In the genomic region with DNA sequence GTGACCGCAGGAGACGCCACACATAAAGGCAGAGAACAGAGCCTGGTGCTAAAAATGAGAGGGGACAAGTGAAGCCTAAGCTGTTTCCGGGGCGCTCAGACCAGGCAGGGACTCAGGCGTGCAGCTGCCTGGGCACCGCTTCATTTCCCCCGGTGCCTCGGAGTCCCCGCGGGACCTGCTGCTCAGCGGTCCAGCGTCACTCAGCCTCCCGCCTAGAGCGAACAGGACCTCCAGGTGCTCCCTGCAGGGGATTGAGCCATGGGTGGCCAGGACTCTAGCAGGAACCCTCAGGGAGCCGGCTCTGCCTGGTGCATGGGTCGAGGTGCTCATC, we compare ENCODE assay signal across 11 cellular contexts. TPM values are rescaled to one million over a fixed set of nuclear protein-coding genes. Genes with fewer than 3 reads are reported as not detected.
DNase-seq lines count a peak whose midpoint lies in the region; ATAC-seq and TF ChIP-seq lines count a peak whose summit lies in the region.
"Had no signal": no experiment of that assay in that cellular context is flagged by ENCODE, and none has a peak within 500 bp of the region (broad histone marks: within the 10 kb centered on the region; RNA-seq: fewer than 3 reads in every experiment).

No MANE protein-coding gene starts in this region.

- no peaks in the 10 kb centered on the region for H3K9me3 Mint-ChIP-seq in activated CD8-positive, alpha-beta T cell treated with anti-CD3 and anti-CD28 coated beads for 36 hours
- H3K9me3 Mint-ChIP-seq: naive thymus-derived CD8-positive, alpha-beta T cell had no signal

- CTCF ChIA-PET in activated CD8-positive, alpha-beta T cell treated with anti-CD3 and anti-CD28 coated beads for 36 hours (lab: Charles Lee) = no interaction called here

- no peaks in the 10 kb centered on the region for H3K36me3 ChIP-seq in prostate gland
- H3K36me3 ChIP-seq in lower lobe of right lung = no peaks in the 10 kb centered on the region

- H3K27me3 Mint-ChIP-seq in activated CD8-positive, alpha-beta T cell treated with anti-CD3 and anti-CD28 coated beads for 36 hours = no peaks in the 10 kb centered on the region
- H3K27me3 Mint-ChIP-seq: naive thymus-derived CD8-positive, alpha-beta T cell had no signal

- H3K9me3 ChIP-seq in prostate gland (no peaks in the 10 kb centered on the region), lower lobe of right lung (no peaks in the 10 kb centered on the region)

- H3K4me3 ChIP-seq in prostate gland = no peak overlapping the region
- H3K4me3 ChIP-seq in lower lobe of right lung = no peak overlapping the region

- H3K4me1 Mint-ChIP-seq in activated CD8-positive, alpha-beta T cell treated with anti-CD3 and anti-CD28 coated beads for 36 hours (ENCODE audit: low read depth) = peaks cover 7% of the 10 kb centered on the region

- H3K27ac ChIP-seq in caudate nucleus (ENCODE audit: low read depth, low read length) (peak overlapping the region; percentile 3), prostate gland (peak overlapping the region; percentile 76 to 93), lower lobe of right lung (no peak overlapping the region)

- intact Hi-C loops in prostate gland (cut with DNase I) = no loop called here
- intact Hi-C loops in activated CD8-positive, alpha-beta T cell treated with anti-CD3 and anti-CD28 coated beads for 36 hours (cut with micrococcal nuclease) = no loop called here
- intact Hi-C loops in lower lobe of right lung (cut with DNase I) = no loop called here

- H3K27me3 ChIP-seq in prostate gland (replicated peaks; ENCODE audit: insufficient read depth) = no peaks in the 10 kb centered on the region
- H3K27me3 ChIP-seq in lower lobe of right lung (ENCODE audit: low read depth) = no peaks in the 10 kb centered on the region

- no peaks in the 10 kb centered on the region for H3K36me3 Mint-ChIP-seq in activated CD8-positive, alpha-beta T cell treated with anti-CD3 and anti-CD28 coated beads for 36 hours (ENCODE audit: low read depth)
- H3K36me3 Mint-ChIP-seq: naive thymus-derived CD8-positive, alpha-beta T cell had no signal

- TF ChIP-seq POLR2A in prostate gland (IDR thresholded peaks at IDR 0.05) = no peak

- WGBS in prostate gland = 79% methylated on average over 16 of the region's 16 CpGs

- no peak overlapping the region for H3K4me3 Mint-ChIP-seq in activated CD8-positive, alpha-beta T cell treated with anti-CD3 and anti-CD28 coated beads for 36 hours
- H3K4me3 Mint-ChIP-seq: naive thymus-derived CD8-positive, alpha-beta T cell had no signal

- peaks cover 82% of the 10 kb centered on the region for H3K4me1 ChIP-seq in prostate gland (replicated peaks)
- H3K4me1 ChIP-seq in lower lobe of right lung = peaks cover 82% of the 10 kb centered on the region

- no peak overlapping the region for H3K27ac Mint-ChIP-seq in activated CD8-positive, alpha-beta T cell treated with anti-CD3 and anti-CD28 coated beads for 36 hours
- H3K27ac Mint-ChIP-seq: naive thymus-derived CD8-positive, alpha-beta T cell had no signal

- TF ChIP-seq CTCF in prostate gland (IDR thresholded peaks at IDR 0.05) (no peak), lower lobe of right lung (IDR thresholded peaks at IDR 0.05) (no peak)
- TF ChIP-seq CTCF in activated CD8-positive, alpha-beta T cell treated with anti-CD3 and anti-CD28 coated beads for 36 hours (IDR thresholded peaks at IDR 0.05) = no peak

- POLR2A ChIA-PET in activated CD8-positive, alpha-beta T cell treated with anti-CD3 and anti-CD28 coated beads for 36 hours (lab: Charles Lee) = no interaction called here

- peak; percentile 43 for ATAC-seq in HG03432 (IDR thresholded peaks at IDR 0.05; ENCODE audit: unreplicated experiment)
- ATAC-seq in GM18907 (IDR thresholded peaks at IDR 0.05; ENCODE audit: unreplicated experiment) = no peak
- no peak for ATAC-seq in activated CD8-positive, alpha-beta T cell treated with anti-CD3 and anti-CD28 coated beads for 36 hours
- no peak for ATAC-seq in lower lobe of right lung
- ATAC-seq: naive thymus-derived CD8-positive, alpha-beta T cell had no signal

- DNase-seq in COR-L47 (lab: John Stamatoyannopoulos, UW) (peak; percentile 69), caudate nucleus (lab: John Stamatoyannopoulos, UW) (no peak), prostate gland (ENCODE audit: low spot score) (no peak), lower lobe of right lung (no peak), amniotic stem cell (lab: John Stamatoyannopoulos, UW) (no peak)
- no peak for DNase-seq in activated CD8-positive, alpha-beta T cell treated with anti-CD3 and anti-CD28 coated beads for 36 hours
- DNase-seq: activated CD4-positive, alpha-beta T cell treated with anti-CD3 and anti-CD28 coated beads for 4 hours; naive thymus-derived CD8-positive, alpha-beta T cell; NCI-H510A had no signal

RNA-seq across cellular contexts. Expression of a gene that starts 31.0 kb away (rescaled TPM):
- 10 to 100 TPM; 35.1 to 47.2 TPM for total RNA-seq in prostate gland
- total RNA-seq in activated CD8-positive, alpha-beta T cell treated with anti-CD3 and anti-CD28 coated beads for 36 hours = 1 to 10 TPM; 6.8 to 7.9 TPM
- total RNA-seq in lower lobe of right lung = 15.3 TPM
